ENCODE assay signal across 1 cellular context in the genomic region with DNA sequence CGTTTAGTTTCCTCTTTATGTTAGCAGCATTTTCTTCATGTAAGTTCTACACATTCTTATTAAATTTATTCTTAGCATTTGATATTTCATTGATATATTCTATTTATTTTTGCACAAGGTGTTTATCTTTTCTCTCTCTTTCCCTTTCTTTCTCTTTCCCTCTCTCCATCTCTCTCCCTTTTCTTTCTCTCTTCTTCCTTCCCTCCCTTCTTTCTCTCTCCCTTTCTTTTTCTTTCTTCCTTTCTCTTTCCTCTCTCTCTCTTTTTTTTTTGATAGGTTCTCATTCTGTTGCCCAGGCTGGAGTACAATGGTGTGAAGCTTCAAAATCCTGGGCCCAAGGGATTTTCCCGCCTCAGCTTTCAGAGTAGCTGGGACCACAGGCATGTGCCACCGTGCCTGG.
TF ChIP-seq lines count a peak whose summit lies in the region.

No MANE protein-coding gene starts in this region.

TF ChIP-seq in WTC11, 78 proteins besides CTCF, POLR2A, EP300 and RAD21 (continued from another document):
- TF ChIP-seq, protein P1, sequence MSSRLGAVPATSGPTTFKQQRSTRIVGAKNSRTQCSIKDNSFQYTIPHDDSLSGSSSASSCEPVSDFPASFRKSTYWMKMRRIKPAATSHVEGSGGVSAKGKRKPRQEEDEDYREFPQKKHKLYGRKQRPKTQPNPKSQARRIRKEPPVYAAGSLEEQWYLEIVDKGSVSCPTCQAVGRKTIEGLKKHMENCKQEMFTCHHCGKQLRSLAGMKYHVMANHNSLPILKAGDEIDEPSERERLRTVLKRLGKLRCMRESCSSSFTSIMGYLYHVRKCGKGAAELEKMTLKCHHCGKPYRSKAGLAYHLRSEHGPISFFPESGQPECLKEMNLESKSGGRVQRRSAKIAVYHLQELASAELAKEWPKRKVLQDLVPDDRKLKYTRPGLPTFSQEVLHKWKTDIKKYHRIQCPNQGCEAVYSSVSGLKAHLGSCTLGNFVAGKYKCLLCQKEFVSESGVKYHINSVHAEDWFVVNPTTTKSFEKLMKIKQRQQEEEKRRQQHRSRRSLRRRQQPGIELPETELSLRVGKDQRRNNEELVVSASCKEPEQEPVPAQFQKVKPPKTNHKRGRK (CRISPR knock-in tag; IDR thresholded peaks at IDR 0.05; ENCODE audit: borderline replicate concordance): 0 out of 2 replicates have a peak, but pooled peaks have one; percentile 38
